Comparison of ENCODE assay signal across 1 cellular context in genomic region chr5:140546851-140547507, GRCh38.
TF ChIP-seq lines count a peak whose summit lies in the region.

No MANE protein-coding gene starts in this region.

TF ChIP-seq in HepG2, 621 proteins besides CTCF, POLR2A, EP300 and RAD21 (continued from another document and continues in another):
- no peak for TF ChIP-seq ZBTB40 (IDR thresholded peaks at IDR 0.05)
- TF ChIP-seq ZBTB40 (CRISPR knock-in tag; IDR thresholded peaks at IDR 0.05) = no peak
- no peak for TF ChIP-seq TEF (CRISPR knock-in tag; IDR thresholded peaks at IDR 0.05)
- no peak; the same call in 1 of the 2 replicates for TF ChIP-seq PHF20 (CRISPR knock-in tag; IDR thresholded peaks at IDR 0.05)
- TF ChIP-seq ZNF639 (CRISPR knock-in tag; conservative IDR thresholded peaks at IDR 0.05) = 0 out of 2 replicates have a peak, but pooled peaks have one; percentile 20
- no peak for TF ChIP-seq ZNF790 (CRISPR knock-in tag; IDR thresholded peaks at IDR 0.05; ENCODE audit: borderline replicate concordance)
- peak; percentile 69; the same call in 1 of the 2 replicates for TF ChIP-seq ZNF572 (CRISPR knock-in tag; IDR thresholded peaks at IDR 0.05)
- TF ChIP-seq WIZ (CRISPR knock-in tag; IDR thresholded peaks at IDR 0.05) = no peak
- peak; percentile 17; the same call in 1 of the 2 replicates for TF ChIP-seq ZNF33B (CRISPR knock-in tag; IDR thresholded peaks at IDR 0.05)
- TF ChIP-seq CREM (IDR thresholded peaks at IDR 0.05) = no peak
- TF ChIP-seq CREM (CRISPR knock-in tag; IDR thresholded peaks at IDR 0.05) = no peak
- TF ChIP-seq KAT8 (CRISPR knock-in tag; IDR thresholded peaks at IDR 0.05) = peak; percentile 57
- 0 out of 2 replicates have a peak, but pooled peaks have one; percentile 88 for TF ChIP-seq ZNF337 (CRISPR knock-in tag; IDR thresholded peaks at IDR 0.05; ENCODE audit: borderline replicate concordance, low read depth)
- TF ChIP-seq YY1 (IDR thresholded peaks at IDR 0.05; ENCODE audit: insufficient read depth, insufficient replicate concordance, low read depth, low read length) = peak; percentile 47
- peak; percentile 64; the same call in 1 of the 2 replicates for TF ChIP-seq ZNF605 (CRISPR knock-in tag; IDR thresholded peaks at IDR 0.05)
- no peak for TF ChIP-seq SRY (CRISPR knock-in tag; IDR thresholded peaks at IDR 0.05)
- 0 out of 2 replicates have a peak, but pooled peaks have one; percentile 35 for TF ChIP-seq ESRRA (CRISPR knock-in tag; IDR thresholded peaks at IDR 0.05; ENCODE audit: low read depth)
- TF ChIP-seq CBX5 (CRISPR knock-in tag; IDR thresholded peaks at IDR 0.05; ENCODE audit: borderline replicate concordance) = no peak
- no peak; the same call in 1 of the 2 replicates for TF ChIP-seq ATF7-NPFF (CRISPR knock-in tag; IDR thresholded peaks at IDR 0.05; ENCODE audit: low read depth)
- 0 out of 2 replicates have a peak, but pooled peaks have one; percentile 16 for TF ChIP-seq ZNF724P (CRISPR knock-in tag; IDR thresholded peaks at IDR 0.05; ENCODE audit: borderline replicate concordance)
- no peak for TF ChIP-seq SIN3B (IDR thresholded peaks at IDR 0.05; ENCODE audit: low read length)
- TF ChIP-seq ATAD3A (CRISPR knock-in tag; IDR thresholded peaks at IDR 0.05) = no peak
- peak; percentile 85 for TF ChIP-seq PAXIP1 (CRISPR knock-in tag; conservative IDR thresholded peaks at IDR 0.05)
- TF ChIP-seq LBX2 (CRISPR knock-in tag; IDR thresholded peaks at IDR 0.05; ENCODE audit: borderline replicate concordance) = 0 out of 2 replicates have a peak, but pooled peaks have one; percentile 10
- TF ChIP-seq ZNF563 (CRISPR knock-in tag; IDR thresholded peaks at IDR 0.05) = peak; percentile 36; the same call in 1 of the 2 replicates
- TF ChIP-seq ZNF646 (CRISPR knock-in tag; IDR thresholded peaks at IDR 0.05) = peak; percentile 73; the same call in 1 of the 2 replicates
- no peak for TF ChIP-seq FOSL1 (CRISPR knock-in tag; IDR thresholded peaks at IDR 0.05; ENCODE audit: borderline replicate concordance)
- no peak for TF ChIP-seq RFX3 (CRISPR knock-in tag; IDR thresholded peaks at IDR 0.05)
- TF ChIP-seq ZFP36L1 (CRISPR knock-in tag; IDR thresholded peaks at IDR 0.05) = 0 out of 2 replicates have a peak, but pooled peaks have one; percentile 22
- TF ChIP-seq ZNF737 (CRISPR knock-in tag; IDR thresholded peaks at IDR 0.05; ENCODE audit: borderline replicate concordance) = no peak
- TF ChIP-seq CEBPB (IDR thresholded peaks at IDR 0.05; ENCODE audit: borderline replicate concordance, low read depth, low read length) = peak; percentile 86
- TF ChIP-seq TEAD3 (CRISPR knock-in tag; optimal IDR thresholded peaks at IDR 0.05; ENCODE audit: borderline replicate concordance) = peak; percentile 76
- no peak for TF ChIP-seq PATZ1 (CRISPR knock-in tag; IDR thresholded peaks at IDR 0.05)
- TF ChIP-seq MTA1 (CRISPR knock-in tag; IDR thresholded peaks at IDR 0.05; ENCODE audit: borderline replicate concordance) = peak; percentile 57; the same call in 1 of the 2 replicates
